ENCODE assay signal across 23 cellular contexts in the genomic region with DNA sequence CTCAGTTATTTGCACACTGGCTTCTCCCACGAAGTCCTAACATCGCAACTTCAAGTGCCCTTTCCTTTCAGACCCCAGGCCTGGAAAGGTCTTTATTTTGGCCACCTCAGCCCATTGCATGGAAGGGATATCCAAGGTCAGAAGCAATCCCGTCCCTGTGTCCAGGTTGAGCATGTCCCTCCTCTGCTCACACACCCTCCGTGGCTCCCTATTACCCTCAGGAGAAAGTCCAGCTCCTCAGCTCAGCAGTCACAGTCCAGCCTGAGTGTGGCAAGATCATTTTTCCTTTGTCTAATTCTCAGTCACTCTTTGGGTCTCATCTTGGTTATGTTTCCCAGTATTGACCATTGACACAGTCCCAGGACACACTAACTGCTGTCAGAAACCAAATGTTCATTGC. TPM values are rescaled to one million over a fixed set of nuclear protein-coding genes. Genes with fewer than 3 reads are reported as not detected.
A peak's percentile ranks its signal among the peaks of the same experiment; 100 is the strongest.
DNase-seq lines count a peak whose midpoint lies in the region; ATAC-seq and TF ChIP-seq lines count a peak whose summit lies in the region.
"Had no signal": no experiment of that assay in that cellular context is flagged by ENCODE, and none has a peak within 500 bp of the region (broad histone marks: within the 10 kb centered on the region; RNA-seq: fewer than 3 reads in every experiment).

No MANE protein-coding gene starts in this region.

- no peak overlapping the region for H3K27ac ChIP-seq in CD4-positive, alpha-beta T cell (ENCODE audit: low read depth, low read length)
- H3K27ac ChIP-seq in mesenchymal stem cell (ENCODE audit: low read length, poor library complexity, severe bottlenecking) = no peak overlapping the region
- H3K27ac ChIP-seq: GM23248, SJSA1 had no signal

- H4K91ac ChIP-seq in mesenchymal stem cell (ENCODE audit: low read length) = no peak overlapping the region

- H2BK120ac ChIP-seq in mesenchymal stem cell (ENCODE audit: low read depth, low read length) = no peak overlapping the region

- H3K18ac ChIP-seq in mesenchymal stem cell (ENCODE audit: low read depth in 1 of 2, low read length in 2 of 2) = no peak overlapping the region

- intact Hi-C loops in CD4-positive, alpha-beta T cell (cut with DNase I, micrococcal nuclease) = no loop called here

- no peak overlapping the region for H2AK5ac ChIP-seq in mesenchymal stem cell (ENCODE audit: low read length, severe bottlenecking)

- no peak overlapping the region for H2AFZ ChIP-seq in mesenchymal stem cell (ENCODE audit: low read depth, low read length)
- H2AFZ ChIP-seq: GM23248 had no signal

- H4K8ac ChIP-seq in mesenchymal stem cell (ENCODE audit: low read length) = peak overlapping the region; percentile 14

- H3K9me3 Mint-ChIP-seq in CD4-positive, alpha-beta T cell = no peaks in the 10 kb centered on the region
- no peaks in the 10 kb centered on the region for H3K9me3 Mint-ChIP-seq in T-cell
- H3K9me3 Mint-ChIP-seq in stimulated activated naive B cell treated with anti-CD40 and anti-IgM and Interleukin-4, amounts not matched to agents 10 μg/mL and 1 μg/mL and 100 μg/mL, for 72 hours = peaks cover 3 to 4% of the 10 kb centered on the region in 2 donors

- no peak for ATAC-seq in CD4-positive, alpha-beta T cell (ENCODE audit: poor library complexity)
- ATAC-seq in T-cell (replicated peaks in 1 of 4) = no peak
- ATAC-seq in stimulated activated naive B cell treated with anti-CD40 and anti-IgM and Interleukin-4, amounts not matched to agents 10 μg/mL and 1 μg/mL and 100 μg/mL, for 72 hours (replicated peaks) = no peak
- no peak for ATAC-seq in HG02884 (IDR thresholded peaks at IDR 0.05; ENCODE audit: unreplicated experiment)
- ATAC-seq: Right ventricle myocardium inferior had no signal

- no peaks in the 10 kb centered on the region for H3K36me3 Mint-ChIP-seq in CD4-positive, alpha-beta T cell (ENCODE audit: low read depth)
- H3K36me3 Mint-ChIP-seq in T-cell = no peaks in the 10 kb centered on the region
- peaks cover 2 to 3% of the 10 kb centered on the region in 2 donors for H3K36me3 Mint-ChIP-seq in stimulated activated naive B cell treated with anti-CD40 and anti-IgM and Interleukin-4, amounts not matched to agents 10 μg/mL and 1 μg/mL and 100 μg/mL, for 72 hours

- H3K27me3 ChIP-seq in CD4-positive, alpha-beta T cell (ENCODE audit: control insufficient read depth, insufficient read depth, low read length) = no peaks in the 10 kb centered on the region
- no peaks in the 10 kb centered on the region for H3K27me3 ChIP-seq in mesenchymal stem cell (ENCODE audit: control insufficient read depth in 1 of 2, insufficient read depth in 1 of 2, low read length in 2 of 2)
- H3K27me3 ChIP-seq: SJSA1 had no signal

- H3K9ac ChIP-seq in mesenchymal stem cell (ENCODE audit: low read length) = no peak overlapping the region
- H3K9ac ChIP-seq: GM23248 had no signal

- H3K23ac ChIP-seq in mesenchymal stem cell (ENCODE audit: low read length in 2 of 2) = no peak overlapping the region

- 87% methylated on average over 4 of the region's 4 CpGs for WGBS in mesenchymal stem cell

- H3K9me3 ChIP-seq in CD4-positive, alpha-beta T cell (ENCODE audit: control insufficient read depth, low read length) = no peaks in the 10 kb centered on the region
- no peaks in the 10 kb centered on the region for H3K9me3 ChIP-seq in mesenchymal stem cell (ENCODE audit: control insufficient read depth, low read length)
- H3K9me3 ChIP-seq: SJSA1 had no signal

- H3K4me2 ChIP-seq in mesenchymal stem cell (ENCODE audit: low read length, poor library complexity, severe bottlenecking) = no peak overlapping the region

- no peak for TF ChIP-seq CTCF in CD4-positive, alpha-beta T cell (IDR thresholded peaks at IDR 0.05)

- no peak overlapping the region for H3K14ac ChIP-seq in mesenchymal stem cell (ENCODE audit: low read length in 2 of 2)

- H3K4me1 Mint-ChIP-seq in CD4-positive, alpha-beta T cell (ENCODE audit: low read depth) = peaks cover 43% of the 10 kb centered on the region
- peaks cover 40 to 54% (median 46%) of the 10 kb centered on the region in 3 donors for H3K4me1 Mint-ChIP-seq in T-cell
- peaks cover 32 to 48% of the 10 kb centered on the region in 2 donors for H3K4me1 Mint-ChIP-seq in stimulated activated naive B cell treated with anti-CD40 and anti-IgM and Interleukin-4, amounts not matched to agents 10 μg/mL and 1 μg/mL and 100 μg/mL, for 72 hours

- no peak overlapping the region for H3K4ac ChIP-seq in mesenchymal stem cell (ENCODE audit: low read depth in 1 of 2, low read length in 2 of 2)

- no peaks in the 10 kb centered on the region for H3K36me3 ChIP-seq in mesenchymal stem cell (ENCODE audit: control insufficient read depth in 1 of 2, insufficient read depth in 2 of 2, low read depth in 1 of 2, low read length in 2 of 2)
- H3K36me3 ChIP-seq: SJSA1 had no signal

- H3K79me1 ChIP-seq in mesenchymal stem cell (replicated peaks; ENCODE audit: low read length, poor library complexity, severe bottlenecking) = no peaks in the 10 kb centered on the region

- H2BK12ac ChIP-seq in mesenchymal stem cell (ENCODE audit: low read length in 2 of 2) = no peak overlapping the region

- peaks cover 12% of the 10 kb centered on the region for H3K4me1 ChIP-seq in mesenchymal stem cell (ENCODE audit: control insufficient read depth, insufficient read depth, low read depth, low read length)

- no peak overlapping the region for H3K4me3 Mint-ChIP-seq in CD4-positive, alpha-beta T cell
- H3K4me3 Mint-ChIP-seq in T-cell = no peak overlapping the region
- H3K4me3 Mint-ChIP-seq in stimulated activated naive B cell treated with anti-CD40 and anti-IgM and Interleukin-4, amounts not matched to agents 10 μg/mL and 1 μg/mL and 100 μg/mL, for 72 hours = no peak overlapping the region
- H3K4me3 Mint-ChIP-seq: CD14-positive monocyte, IgD-negative memory B cell had no signal

- DNase-seq in CD4-positive, alpha-beta T cell = no peak
- DNase-seq in T-cell (no peak), mesenchymal stem cell (no peak), cerebellar nuclear complex (lab: John Stamatoyannopoulos, UW) (no peak), NCI-H446 treated with DMSO at 0.1 percent for 48 hours (lab: John Stamatoyannopoulos, UW) (no peak)
- no peak for DNase-seq in stimulated activated naive B cell treated with anti-CD40 and anti-IgM and Interleukin-4, amounts not matched to agents 10 μg/mL and 1 μg/mL and 100 μg/mL, for 72 hours
- no peak for DNase-seq in effector CD4-positive, alpha-beta T cell
- DNase-seq: COR-L47, DMS79, GM23248, HCEC 1CT, Karpas-422, MV-4-11, NCI-H1105 treated with DMSO at 0.1 percent for 48 hours, NCI-H2081, NCI-H2171 treated with DMSO at 0.1 percent for 48 hours, NCI-H526, OCI-M1 had no signal

- POLR2A ChIA-PET in CD4-positive, alpha-beta T cell (lab: Charles Lee) = no interaction called here
- POLR2A ChIA-PET in T-cell (lab: Charles Lee) = no interaction called here

- CTCF ChIA-PET in CD4-positive, alpha-beta T cell (lab: Charles Lee) = no interaction called here
- CTCF ChIA-PET in T-cell (lab: Charles Lee) = no interaction called here

- no peaks in the 10 kb centered on the region for H3K27me3 Mint-ChIP-seq in CD4-positive, alpha-beta T cell
- no peaks in the 10 kb centered on the region for H3K27me3 Mint-ChIP-seq in T-cell
- H3K27me3 Mint-ChIP-seq in stimulated activated naive B cell treated with anti-CD40 and anti-IgM and Interleukin-4, amounts not matched to agents 10 μg/mL and 1 μg/mL and 100 μg/mL, for 72 hours = no peaks in the 10 kb centered on the region
- H3K27me3 Mint-ChIP-seq: IgD-negative memory B cell had no signal

- no peak overlapping the region for H2BK15ac ChIP-seq in mesenchymal stem cell (ENCODE audit: low read depth, poor library complexity, severe bottlenecking)

- H3K27ac Mint-ChIP-seq in CD4-positive, alpha-beta T cell = peak overlapping the region; percentile 33
- peak overlapping the region; percentile 14 to 61 for H3K27ac Mint-ChIP-seq in T-cell
- H3K27ac Mint-ChIP-seq in stimulated activated naive B cell treated with anti-CD40 and anti-IgM and Interleukin-4, amounts not matched to agents 10 μg/mL and 1 μg/mL and 100 μg/mL, for 72 hours = peak overlapping the region; percentile 25

- H2BK5ac ChIP-seq in mesenchymal stem cell (ENCODE audit: low read depth, low read length, poor library complexity, severe bottlenecking) = no peak overlapping the region

- H3K4me3 ChIP-seq in mesenchymal stem cell (ENCODE audit: insufficient read depth in 1 of 2, low read depth in 1 of 2, low read length in 2 of 2) = no peak overlapping the region
- H3K4me3 ChIP-seq: GM23248, SJSA1 had no signal

RNA-seq across cellular contexts. Expression of a gene that starts 19.2 kb away (rescaled TPM):
- 100 to 1,000 TPM; 325 to 341 TPM for total RNA-seq in CD4-positive, alpha-beta T cell
- total RNA-seq in T-cell = 100 to 1,000 TPM; 163 to 195 (median 188) TPM
- polyA plus RNA-seq in mesenchymal stem cell (2013, experiment 1 of 2) = 3.7 TPM
- polyA plus RNA-seq in mesenchymal stem cell (2013, experiment 2 of 2) = 3.6 TPM

RNA-seq across cellular contexts. Expression of a gene that starts 59.6 kb away (rescaled TPM):
- 10 to 100 TPM; 20.5 to 22.5 TPM for total RNA-seq in CD4-positive, alpha-beta T cell
- 10 to 100 TPM; 26.3 to 45.2 (median 39.3) TPM for total RNA-seq in T-cell
- 0.19 TPM for polyA plus RNA-seq in mesenchymal stem cell (2013, experiment 1 of 2)
- polyA plus RNA-seq in mesenchymal stem cell (2013, experiment 2 of 2) = 0.19 TPM
- total RNA-seq: GM23248 had no signal
- polyA plus RNA-seq: GM23248 had no signal
